16 cellular contexts compared by ENCODE assay signal in the genomic region with DNA sequence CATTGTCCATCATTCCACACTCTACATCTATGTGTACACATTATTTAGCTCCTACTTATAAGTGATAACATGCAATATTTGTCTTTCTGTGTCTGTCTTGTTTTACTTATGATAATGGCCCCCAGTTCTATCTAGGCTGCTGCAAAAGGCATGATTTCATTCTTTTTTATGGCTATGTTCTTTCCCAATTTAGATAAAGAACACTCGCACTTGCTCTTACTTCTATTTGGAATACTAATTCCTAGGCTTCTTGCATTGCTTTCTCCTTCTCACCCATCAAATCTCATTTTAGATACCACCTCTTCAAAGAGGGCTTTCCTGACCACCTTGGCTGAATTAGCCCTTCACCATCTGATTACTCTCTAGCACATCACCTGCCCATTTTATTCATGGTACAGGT. TPM values are rescaled to one million over a fixed set of nuclear protein-coding genes. Genes with fewer than 3 reads are reported as not detected.
A peak's percentile ranks its signal among the peaks of the same experiment; 100 is the strongest.
DNase-seq lines count a peak whose midpoint lies in the region; ATAC-seq and TF ChIP-seq lines count a peak whose summit lies in the region.
"Had no signal": no experiment of that assay in that cellular context is flagged by ENCODE, and none has a peak within 500 bp of the region (broad histone marks: within the 10 kb centered on the region; RNA-seq: fewer than 3 reads in every experiment).

No MANE protein-coding gene starts in this region.

- no peak overlapping the region for H3K4me3 ChIP-seq in dorsolateral prefrontal cortex
- H3K4me3 ChIP-seq in esophagus squamous epithelium, result no peak overlapping the region
- H3K4me3 ChIP-seq: BLaER1 had no signal

- no peak for TF ChIP-seq CTCF in dorsolateral prefrontal cortex (IDR thresholded peaks at IDR 0.05 in 54 of 56, conservative IDR thresholded peaks at IDR 0.05 in 2 of 56; ENCODE audit: low read depth in 1 of 56, partially characterized antibody in 56 of 56)
- no peak for TF ChIP-seq CTCF in esophagus squamous epithelium (IDR thresholded peaks at IDR 0.05)

- no peak for TF ChIP-seq POLR2A in esophagus squamous epithelium (IDR thresholded peaks at IDR 0.05)

- intact Hi-C loops in dorsolateral prefrontal cortex (cut with DNase I) (no loop called here), esophagus squamous epithelium (cut with DNase I) (loop anchor here (10.0 kb wide), 1 partner anchor 191 kb away; no protein-coding TSS in a partner anchor)

- H3K36me3 ChIP-seq in esophagus squamous epithelium, result no peaks in the 10 kb centered on the region
- H3K36me3 ChIP-seq: BLaER1 had no signal

- peaks cover 0 to 15% (median 0%) of the 10 kb centered on the region in 3 donors for H3K4me1 ChIP-seq in esophagus squamous epithelium
- H3K4me1 ChIP-seq: BLaER1 had no signal

- peak overlapping the region; percentile 59 for H3K27ac ChIP-seq in angular gyrus (ENCODE audit: low read depth, low read length)
- peak overlapping the region in 42 of 59 donors; percentile 2 to 94 (median 62) for H3K27ac ChIP-seq in dorsolateral prefrontal cortex
- H3K27ac ChIP-seq in esophagus squamous epithelium, result no peak overlapping the region
- H3K27ac ChIP-seq: BLaER1 had no signal

- 71 to 92% methylated on average over 1 of the region's 1 CpG for WGBS in esophagus squamous epithelium, 2 donors

- no peak for DNase-seq in dorsolateral prefrontal cortex
- DNase-seq in nucleus accumbens (lab: John Stamatoyannopoulos, UW), result no peak
- no peak for DNase-seq in esophagus squamous epithelium (lab: John Stamatoyannopoulos, UW)
- DNase-seq: 8988T; ACHN; BE2C; C1 segment of cervical spinal cord; CD4-positive, alpha-beta memory T cell; CD4-positive, CD25-positive, alpha-beta regulatory T cell; CD8-positive, alpha-beta memory T cell; COR-L47; DMS79 treated with DMSO at 0.1 percent for 48 hours; GF-D8 had no signal

- no peak for ATAC-seq in GM18867 (IDR thresholded peaks at IDR 0.05; ENCODE audit: unreplicated experiment)

- H3K27me3 ChIP-seq in dorsolateral prefrontal cortex, result peaks cover 0 to 14% (median 0%) of the 10 kb centered on the region in 45 donors
- H3K27me3 ChIP-seq in esophagus squamous epithelium, result peaks cover 0 to 18% (median 0%) of the 10 kb centered on the region in 4 donors
- H3K27me3 ChIP-seq: BE2C had no signal

- no peaks in the 10 kb centered on the region for H3K9me3 ChIP-seq in esophagus squamous epithelium
- H3K9me3 ChIP-seq: BE2C, BLaER1 had no signal

RNA-seq across cellular contexts. Expression of a gene that starts 3.0 kb away (rescaled TPM):
- total RNA-seq in dorsolateral prefrontal cortex (100 to 1,000 TPM in 114 of 120 experiments, 10 to 100 TPM in 6; 59.9 to 568 (median 314) TPM), esophagus squamous epithelium (1 to 10 TPM in 1 of 4 donors, under 1 TPM in 2, not detected in 1; 0.26 to 1.5 (median 0.70) TPM)
- total RNA-seq: CD4-positive, alpha-beta memory T cell; CD4-positive, CD25-positive, alpha-beta regulatory T cell; CD8-positive, alpha-beta memory T cell had no signal

Comparison
In these comparisons a context has a peak if more than half of its experiments do, and no peak if none do; other contexts are left out.
1. H3K27ac ChIP-seq: peak in angular gyrus (single experiment) and dorsolateral prefrontal cortex (42 of 59); none in esophagus squamous epithelium (0 of 4).
2. RNA of a gene that starts 3.0 kb away (total RNA-seq): 59.9 to 568 TPM in dorsolateral prefrontal cortex; 0.26 to 1.5 TPM in esophagus squamous epithelium; every median in the first group is over 10 times any median in the second.